ENCODE assay signal across 8 cellular contexts in genomic region chr12:81077686-81078441, GRCh38. TPM values are rescaled to one million over a fixed set of nuclear protein-coding genes. Genes with fewer than 3 reads are reported as not detected.
DNase-seq lines count a peak whose midpoint lies in the region; ATAC-seq and TF ChIP-seq lines count a peak whose summit lies in the region.

Gene ACSS3, plus strand, starts transcription at chr12:81078079. Its CDS starts 42 bp downstream, at chr12:81078121.

- H3K4me1 ChIP-seq in left ventricle myocardium inferior = peaks cover 47% of the 10 kb centered on the region
- peaks cover 3 to 8% of the 10 kb centered on the region in 2 experiments for H3K4me1 ChIP-seq in trophoblast cell (ENCODE audit: control insufficient read depth in 1 of 2, insufficient read depth in 2 of 2, low read length in 2 of 2)

- peaks cover 16% of the 10 kb centered on the region for H3K9me3 Mint-ChIP-seq in activated T-helper 17 cell treated with anti-CD3 and anti-CD28 coated beads, Interleukin-2, amount 50 U/mL, for 72 hours

- H3K36me3 Mint-ChIP-seq in activated T-helper 17 cell treated with anti-CD3 and anti-CD28 coated beads, Interleukin-2, amount 50 U/mL, for 72 hours (ENCODE audit: low read depth) = no peaks in the 10 kb centered on the region

- peak within 1 kb of the TSS; percentile 39 for H2BK120ac ChIP-seq in trophoblast cell (ENCODE audit: insufficient read depth, low read length, poor library complexity)

- peaks cover 9% of the 10 kb centered on the region for H3K79me1 ChIP-seq in trophoblast cell (ENCODE audit: low read length)

- no peak for TF ChIP-seq CTCF in WI38 (IDR thresholded peaks at IDR 0.05; ENCODE audit: low read depth, low read length)
- no peak for TF ChIP-seq CTCF in left ventricle myocardium inferior (IDR thresholded peaks at IDR 0.05; ENCODE audit: borderline replicate concordance)

- peak within 1 kb of the TSS; percentile 45 for H4K12ac ChIP-seq in trophoblast cell (ENCODE audit: low read depth, low read length)

- H3K4me3 ChIP-seq in WI38 (ENCODE audit: low read depth, low read length) (peak within 1 kb of the TSS; percentile 51), left ventricle myocardium inferior (peak within 1 kb of the TSS; percentile 83), trophoblast cell (ENCODE audit: low read depth, low read length) (peak within 1 kb of the TSS; percentile 80)

- peak within 1 kb of the TSS; percentile 97 for H4K8ac ChIP-seq in trophoblast cell (ENCODE audit: low read depth, low read length)

- peaks cover 18% of the 10 kb centered on the region for H3K27me3 Mint-ChIP-seq in activated T-helper 17 cell treated with anti-CD3 and anti-CD28 coated beads, Interleukin-2, amount 50 U/mL, for 72 hours

- H3K14ac ChIP-seq in trophoblast cell (ENCODE audit: low read length) = peak within 1 kb of the TSS; percentile 89

- H3K27me3 ChIP-seq in left ventricle myocardium inferior (ENCODE audit: low read depth) (no peaks in the 10 kb centered on the region), trophoblast cell (ENCODE audit: insufficient read depth, low read length) (no peaks in the 10 kb centered on the region)

- peak; percentile 3 for DNase-seq in DMS79 (lab: John Stamatoyannopoulos, UW)
- DNase-seq in left ventricle myocardium inferior = peak; percentile 75
- DNase-seq in trophoblast cell = no peak
- no peak for DNase-seq in stimulated activated naive CD4-positive, alpha-beta T cell treated with Interleukin-2 at 50 U/mL for 16 hours (lab: John Stamatoyannopoulos, UW)
- no peak for DNase-seq in activated CD4-positive, CD25-positive, alpha-beta regulatory T cell (lab: John Stamatoyannopoulos, UW)

- H3K9me3 ChIP-seq in left ventricle myocardium inferior (replicated peaks) (no peaks in the 10 kb centered on the region), trophoblast cell (ENCODE audit: insufficient read depth, low read depth, low read length) (no peaks in the 10 kb centered on the region)

- H3K36me3 ChIP-seq in left ventricle myocardium inferior (no peaks in the 10 kb centered on the region), trophoblast cell (ENCODE audit: control insufficient read depth in 1 of 2, insufficient read depth in 2 of 2, low read length in 2 of 2) (no peaks in the 10 kb centered on the region)

- peak within 1 kb of the TSS; percentile 74 for H2BK5ac ChIP-seq in trophoblast cell (ENCODE audit: low read depth, low read length, poor library complexity)

- no peak for ATAC-seq in activated T-helper 17 cell treated with anti-CD3 and anti-CD28 coated beads, Interleukin-2, amount 50 U/mL, for 72 hours (replicated peaks)
- no peak for ATAC-seq in HG02840 (IDR thresholded peaks at IDR 0.05; ENCODE audit: low FRiP score, unreplicated experiment)

- no peak within 1 kb of the TSS for H3K27ac Mint-ChIP-seq in activated T-helper 17 cell treated with anti-CD3 and anti-CD28 coated beads, Interleukin-2, amount 50 U/mL, for 72 hours

- H4K91ac ChIP-seq in trophoblast cell (ENCODE audit: low read depth, low read length) = peak within 1 kb of the TSS; percentile 4

- H3K4me1 Mint-ChIP-seq in activated T-helper 17 cell treated with anti-CD3 and anti-CD28 coated beads, Interleukin-2, amount 50 U/mL, for 72 hours = no peaks in the 10 kb centered on the region

- intact Hi-C loops in left ventricle myocardium inferior (cut with micrococcal nuclease) = no loop called here

- peak within 1 kb of the TSS; percentile 78 for H2AFZ ChIP-seq in trophoblast cell (ENCODE audit: insufficient read depth, low read length, poor library complexity)

- no CpG with 5 or more reads among the region's 49 CpGs for WGBS in trophoblast cell (ENCODE audit: extremely low coverage, insufficient coverage, insufficient read length)

- H3K27ac ChIP-seq in left ventricle myocardium inferior (replicated peaks) = peak within 1 kb of the TSS; percentile 94
- no peak within 1 kb of the TSS for H3K27ac ChIP-seq in trophoblast cell (ENCODE audit: low read depth, low read length)

- H3K4me2 ChIP-seq in trophoblast cell (ENCODE audit: low read length) = peak within 1 kb of the TSS; percentile 73

- peak within 1 kb of the TSS; percentile 94 for H3K18ac ChIP-seq in trophoblast cell (ENCODE audit: low read length)

- no peak within 1 kb of the TSS for H3K4me3 Mint-ChIP-seq in activated T-helper 17 cell treated with anti-CD3 and anti-CD28 coated beads, Interleukin-2, amount 50 U/mL, for 72 hours

- peaks cover 3% of the 10 kb centered on the region for H3K79me2 ChIP-seq in trophoblast cell (ENCODE audit: control insufficient read depth, insufficient read depth, low read length, poor library complexity)

- H2BK12ac ChIP-seq in trophoblast cell (ENCODE audit: low read length) = peak within 1 kb of the TSS; percentile 1

- no peak within 1 kb of the TSS for H3K4ac ChIP-seq in trophoblast cell (ENCODE audit: low read depth, low read length)

- peak within 1 kb of the TSS; percentile 50 for H3K9ac ChIP-seq in trophoblast cell (ENCODE audit: low read length)

- H2AK5ac ChIP-seq in trophoblast cell (ENCODE audit: low read length) = no peak within 1 kb of the TSS

- H3K23ac ChIP-seq in trophoblast cell (ENCODE audit: low read length) = no peak within 1 kb of the TSS

RNA-seq across cellular contexts. Expression of gene ACSS3, which starts in this region (rescaled TPM):
- total RNA-seq in left ventricle myocardium inferior = 24.5 TPM
- polyA plus RNA-seq in trophoblast cell (2013) = 5.6 and 5.8 TPM in 2 replicates
- not detected for total RNA-seq in activated T-helper 17 cell treated with anti-CD3 and anti-CD28 coated beads, Interleukin-2, amount 50 U/mL, for 72 hours

Comparison
In these comparisons a context has a peak if more than half of its experiments do, and no peak if none do; other contexts are left out.
1. RNA of gene ACSS3 (total RNA-seq): 24.5 TPM in left ventricle myocardium inferior (single experiment); not detected in activated T-helper 17 cell treated with anti-CD3 and anti-CD28 coated beads, Interleukin-2, amount 50 U/mL, for 72 hours; every median in the first group is over 10 times any median in the second.
2. DNase-seq: peak in DMS79 (single experiment) and left ventricle myocardium inferior (single experiment); none in trophoblast cell (0 of 2), stimulated activated naive CD4-positive, alpha-beta T cell treated with Interleukin-2 at 50 U/mL for 16 hours (single experiment) and activated CD4-positive, CD25-positive, alpha-beta regulatory T cell (0 of 4).
3. Peak in every context shown above with its lines, with median percentiles within 50 percentile points of each other: H3K4me3 ChIP-seq.